In the genomic region with DNA sequence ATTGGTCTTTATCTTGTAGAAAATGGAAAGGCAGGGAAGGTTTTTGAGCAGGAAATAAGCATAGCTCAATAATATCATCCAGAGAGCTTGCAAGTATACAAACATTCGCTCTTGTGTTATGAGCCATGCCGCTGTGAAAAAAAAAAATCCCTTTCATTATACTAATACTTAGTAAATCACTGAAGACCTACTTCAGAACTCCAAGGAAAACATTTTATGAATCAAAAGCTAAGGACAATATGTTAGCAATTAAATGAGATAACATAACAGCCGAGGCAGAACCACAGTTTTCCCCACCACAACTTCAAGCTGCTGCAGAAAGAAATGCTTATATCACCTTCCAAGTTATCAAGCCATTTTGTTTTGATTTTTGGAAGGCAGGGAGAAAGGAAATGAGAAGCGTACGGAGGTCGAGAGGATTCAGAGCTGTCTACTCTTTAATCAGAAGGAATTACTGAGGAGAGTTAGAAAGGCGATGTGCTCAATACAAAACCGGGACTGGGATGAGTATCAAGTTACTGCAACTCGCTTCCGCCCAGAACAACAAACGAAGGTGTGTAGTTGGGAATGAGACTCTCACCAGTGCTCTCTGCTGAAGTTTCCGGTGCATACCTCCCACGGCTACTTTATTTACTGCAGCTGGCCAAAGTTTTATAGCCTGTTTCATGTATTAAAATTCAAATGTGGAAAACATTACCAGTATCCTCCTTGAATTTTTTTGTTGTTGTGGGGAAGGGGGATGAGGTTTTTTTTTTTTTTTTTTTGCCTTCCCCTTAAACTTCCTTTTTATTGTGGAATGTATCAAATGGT, we compare ENCODE assay signal across 1 cellular context.
TF ChIP-seq lines count a peak whose summit lies in the region.

No MANE protein-coding gene starts in this region.

TF ChIP-seq in GM23338, 12 proteins besides CTCF, POLR2A, EP300 and RAD21 (continued from another document):
- TF ChIP-seq, protein P1, sequence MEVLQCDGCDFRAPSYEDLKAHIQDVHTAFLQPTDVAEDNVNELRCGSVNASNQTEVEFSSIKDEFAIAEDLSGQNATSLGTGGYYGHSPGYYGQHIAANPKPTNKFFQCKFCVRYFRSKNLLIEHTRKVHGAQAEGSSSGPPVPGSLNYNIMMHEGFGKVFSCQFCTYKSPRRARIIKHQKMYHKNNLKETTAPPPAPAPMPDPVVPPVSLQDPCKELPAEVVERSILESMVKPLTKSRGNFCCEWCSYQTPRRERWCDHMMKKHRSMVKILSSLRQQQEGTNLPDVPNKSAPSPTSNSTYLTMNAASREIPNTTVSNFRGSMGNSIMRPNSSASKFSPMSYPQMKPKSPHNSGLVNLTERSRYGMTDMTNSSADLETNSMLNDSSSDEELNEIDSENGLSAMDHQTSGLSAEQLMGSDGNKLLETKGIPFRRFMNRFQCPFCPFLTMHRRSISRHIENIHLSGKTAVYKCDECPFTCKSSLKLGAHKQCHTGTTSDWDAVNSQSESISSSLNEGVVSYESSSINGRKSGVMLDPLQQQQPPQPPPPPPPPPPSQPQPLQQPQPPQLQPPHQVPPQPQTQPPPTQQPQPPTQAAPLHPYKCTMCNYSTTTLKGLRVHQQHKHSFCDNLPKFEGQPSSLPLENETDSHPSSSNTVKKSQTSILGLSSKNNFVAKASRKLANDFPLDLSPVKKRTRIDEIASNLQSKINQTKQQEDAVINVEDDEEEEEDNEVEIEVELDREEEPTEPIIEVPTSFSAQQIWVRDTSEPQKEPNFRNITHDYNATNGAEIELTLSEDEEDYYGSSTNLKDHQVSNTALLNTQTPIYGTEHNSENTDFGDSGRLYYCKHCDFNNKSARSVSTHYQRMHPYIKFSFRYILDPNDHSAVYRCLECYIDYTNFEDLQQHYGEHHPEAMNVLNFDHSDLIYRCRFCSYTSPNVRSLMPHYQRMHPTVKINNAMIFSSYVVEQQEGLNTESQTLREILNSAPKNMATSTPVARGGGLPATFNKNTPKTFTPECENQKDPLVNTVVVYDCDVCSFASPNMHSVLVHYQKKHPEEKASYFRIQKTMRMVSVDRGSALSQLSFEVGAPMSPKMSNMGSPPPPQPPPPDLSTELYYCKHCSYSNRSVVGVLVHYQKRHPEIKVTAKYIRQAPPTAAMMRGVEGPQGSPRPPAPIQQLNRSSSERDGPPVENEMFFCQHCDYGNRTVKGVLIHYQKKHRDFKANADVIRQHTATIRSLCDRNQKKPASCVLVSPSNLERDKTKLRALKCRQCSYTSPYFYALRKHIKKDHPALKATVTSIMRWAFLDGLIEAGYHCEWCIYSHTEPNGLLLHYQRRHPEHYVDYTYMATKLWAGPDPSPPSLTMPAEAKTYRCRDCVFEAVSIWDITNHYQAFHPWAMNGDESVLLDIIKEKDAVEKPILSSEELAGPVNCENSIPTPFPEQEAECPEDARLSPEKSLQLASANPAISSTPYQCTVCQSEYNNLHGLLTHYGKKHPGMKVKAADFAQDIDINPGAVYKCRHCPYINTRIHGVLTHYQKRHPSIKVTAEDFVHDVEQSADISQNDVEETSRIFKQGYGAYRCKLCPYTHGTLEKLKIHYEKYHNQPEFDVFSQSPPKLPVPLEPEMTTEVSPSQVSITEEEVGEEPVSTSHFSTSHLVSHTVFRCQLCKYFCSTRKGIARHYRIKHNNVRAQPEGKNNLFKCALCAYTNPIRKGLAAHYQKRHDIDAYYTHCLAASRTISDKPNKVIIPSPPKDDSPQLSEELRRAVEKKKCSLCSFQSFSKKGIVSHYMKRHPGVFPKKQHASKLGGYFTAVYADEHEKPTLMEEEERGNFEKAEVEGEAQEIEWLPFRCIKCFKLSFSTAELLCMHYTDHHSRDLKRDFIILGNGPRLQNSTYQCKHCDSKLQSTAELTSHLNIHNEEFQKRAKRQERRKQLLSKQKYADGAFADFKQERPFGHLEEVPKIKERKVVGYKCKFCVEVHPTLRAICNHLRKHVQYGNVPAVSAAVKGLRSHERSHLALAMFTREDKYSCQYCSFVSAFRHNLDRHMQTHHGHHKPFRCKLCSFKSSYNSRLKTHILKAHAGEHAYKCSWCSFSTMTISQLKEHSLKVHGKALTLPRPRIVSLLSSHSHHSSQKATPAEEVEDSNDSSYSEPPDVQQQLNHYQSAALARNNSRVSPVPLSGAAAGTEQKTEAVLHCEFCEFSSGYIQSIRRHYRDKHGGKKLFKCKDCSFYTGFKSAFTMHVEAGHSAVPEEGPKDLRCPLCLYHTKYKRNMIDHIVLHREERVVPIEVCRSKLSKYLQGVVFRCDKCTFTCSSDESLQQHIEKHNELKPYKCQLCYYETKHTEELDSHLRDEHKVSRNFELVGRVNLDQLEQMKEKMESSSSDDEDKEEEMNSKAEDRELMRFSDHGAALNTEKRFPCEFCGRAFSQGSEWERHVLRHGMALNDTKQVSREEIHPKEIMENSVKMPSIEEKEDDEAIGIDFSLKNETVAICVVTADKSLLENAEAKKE (CRISPR knock-in tag; IDR thresholded peaks at IDR 0.05) = no peak
- TF ChIP-seq STAT1 (IDR thresholded peaks at IDR 0.05; ENCODE audit: unreplicated experiment) (no peak), EZH2 (IDR thresholded peaks at IDR 0.05; ENCODE audit: low read depth, unreplicated experiment) (no peak), CREB1 (CRISPR knock-in tag; IDR thresholded peaks at IDR 0.05; ENCODE audit: low read depth) (no peak)
